In genomic region chr22:42111798-42112197, GRCh38 we compare ENCODE assay signal across 25 cellular contexts.
"Had no signal": no experiment of that assay in that cellular context is flagged by ENCODE, and none has a peak within 500 bp of the region (broad histone marks: within the 10 kb centered on the region; RNA-seq: fewer than 3 reads in every experiment).

No MANE protein-coding gene starts in this region.

- H3K27me3 ChIP-seq: adrenal gland, ascending aorta, brain microvascular endothelial cell, right lobe of liver, stomach, suprapubic skin, tibial nerve, uterus had no signal

- DNase-seq: activated CD4-positive, alpha-beta T cell treated with anti-CD3 and anti-CD28 coated beads for 1 hour; activated CD4-positive, alpha-beta T cell treated with anti-CD3 and anti-CD28 coated beads, Interleukin-2, amount 50 U/mL, for 1 hour; activated CD8-positive, alpha-beta T cell treated with anti-CD3 and anti-CD28 coated beads, Interleukin-2, amount 10 ng/mL, durations not matched to agents 7 days and 5 days; activated gamma-delta T cell treated with Interleukin-2 at 50 U/mL for 16 hours; adrenal gland; brain microvascular endothelial cell; central memory CD4-positive, alpha-beta T cell; dermis blood vessel endothelial cell; effector memory CD4-positive, alpha-beta T cell; glutamatergic neuron; hypothalamus; lower lobe of right lung; naive B cell; occipital lobe; right lobe of liver; small intestine; stimulated activated CD4-positive, alpha-beta T cell treated with anti-CD3 and anti-CD28 coated beads, Interleukin-2, amount 100 ng/mL, for 24 hours; stomach; uterus had no signal

- H3K4me3 ChIP-seq: adrenal gland, ascending aorta, lower lobe of right lung, right lobe of liver, stomach, suprapubic skin, tibial nerve, uterus had no signal

- H3K9me3 ChIP-seq: adrenal gland, right lobe of liver, suprapubic skin had no signal

- H3K27ac ChIP-seq: adrenal gland, ascending aorta, brain microvascular endothelial cell, lower lobe of right lung, right lobe of liver, stomach, suprapubic skin, tibial nerve, uterus, VCaP had no signal

- ATAC-seq: activated CD8-positive, alpha-beta T cell treated with anti-CD3 and anti-CD28 coated beads, Interleukin-2, amount 10 ng/mL, durations not matched to agents 7 days and 5 days; esophagus mucosa; lower lobe of right lung; right lobe of liver; stimulated activated memory B cell treated with anti-CD40 and anti-IgM and Interleukin-4, amounts not matched to agents 10 μg/mL and 1 μg/mL and 100 μg/mL, for 72 hours had no signal

- H3K4me1 ChIP-seq: adrenal gland, ascending aorta, lower lobe of right lung, stomach, suprapubic skin, tibial nerve, uterus had no signal

- H3K36me3 ChIP-seq: adrenal gland, brain microvascular endothelial cell, lower lobe of right lung, right lobe of liver, stomach, suprapubic skin, uterus had no signal
